ENCODE assay signal across 1 cellular context in genomic region chr5:113447651-113448050, GRCh38.
TF ChIP-seq lines count a peak whose summit lies in the region.

No MANE protein-coding gene starts in this region.

TF ChIP-seq in GM12878, 131 proteins besides CTCF, POLR2A, EP300 and RAD21 (continued from another document):
- TF ChIP-seq IRF5 (IDR thresholded peaks at IDR 0.05; ENCODE audit: borderline replicate concordance) (no peak), CHD1 (IDR thresholded peaks at IDR 0.05; ENCODE audit: low read depth, low read length) (no peak), ZZZ3 (IDR thresholded peaks at IDR 0.05; ENCODE audit: control insufficient read depth, insufficient read length, low read depth) (no peak), MXI1 (IDR thresholded peaks at IDR 0.05; ENCODE audit: low read depth, low read length) (no peak), MAX (IDR thresholded peaks at IDR 0.05; ENCODE audit: low read depth, low read length) (no peak), NFXL1 (IDR thresholded peaks at IDR 0.05; ENCODE audit: borderline replicate concordance) (no peak), CBX5 (IDR thresholded peaks at IDR 0.05; ENCODE audit: low read depth) (no peak), HDGF (IDR thresholded peaks at IDR 0.05) (no peak), RB1 (IDR thresholded peaks at IDR 0.05; ENCODE audit: borderline replicate concordance) (no peak), SMARCA5 (IDR thresholded peaks at IDR 0.05) (no peak), ZNF384 (IDR thresholded peaks at IDR 0.05; ENCODE audit: borderline replicate concordance, low read depth, low read length) (no peak), EZH2 (IDR thresholded peaks at IDR 0.05; ENCODE audit: borderline replicate concordance, control insufficient read depth, low read depth, low read length) (no peak), MEF2A (IDR thresholded peaks at IDR 0.05; ENCODE audit: insufficient read depth, low read depth, low read length) (no peak), SP1 (IDR thresholded peaks at IDR 0.05; ENCODE audit: low read depth, low read length) (no peak), DPF2 (IDR thresholded peaks at IDR 0.05) (no peak)
